Comparison of ENCODE assay signal across 8 cellular contexts in genomic region chr4:139666735-139667266, GRCh38. TPM values are rescaled to one million over a fixed set of nuclear protein-coding genes. Genes with fewer than 3 reads are reported as not detected.
DNase-seq lines count a peak whose midpoint lies in the region; ATAC-seq and TF ChIP-seq lines count a peak whose summit lies in the region.

No MANE protein-coding gene starts in this region.

- peaks cover 7% of the 10 kb centered on the region; the same call in 1 of the 2 replicates for H3K4me1 ChIP-seq in GM23248 (ENCODE audit: insufficient read depth)
- peaks cover 56% of the 10 kb centered on the region for H3K4me1 ChIP-seq in hepatocyte (ENCODE audit: insufficient read depth)
- peaks cover 22 to 46% of the 10 kb centered on the region in 2 donors for H3K4me1 ChIP-seq in gastrocnemius medialis

- WGBS in GM23248 (ENCODE audit: low coverage in 1 of 2, low lambda C conversion rate in 2 of 2, missing lambda C conversion rate in 2 of 2), 2 experiments, result 90 to 96% methylated on average over 11 of the region's 11 CpGs
- WGBS in hepatocyte (ENCODE audit: low lambda C conversion rate, missing lambda C conversion rate), result 35% methylated on average over 11 of the region's 11 CpGs

- peak; percentile 83 to 85 for ATAC-seq in gastrocnemius medialis

- peak overlapping the region; percentile 92 for H3K4me2 ChIP-seq in GM23248 (ENCODE audit: unreplicated experiment)
- peak overlapping the region; percentile 74 for H3K4me2 ChIP-seq in hepatocyte

- no peaks in the 10 kb centered on the region for H3F3A ChIP-seq in GM23248 (ENCODE audit: insufficient read depth)

- H3K9ac ChIP-seq in GM23248, result peak overlapping the region; percentile 81

- TF ChIP-seq POLR2A in gastrocnemius medialis (IDR thresholded peaks at IDR 0.05), result no peak

- no peaks in the 10 kb centered on the region for H3K9me3 ChIP-seq in GM23248 (ENCODE audit: low read depth)
- no peaks in the 10 kb centered on the region for H3K9me3 ChIP-seq in hepatocyte (ENCODE audit: low read depth)
- H3K9me3 ChIP-seq in gastrocnemius medialis, result no peaks in the 10 kb centered on the region

- H3K27ac ChIP-seq in GM23248 (no peak overlapping the region), angular gyrus (ENCODE audit: low read depth, low read length) (peak overlapping the region; percentile 82), hepatocyte (peak overlapping the region; percentile 95), gastrocnemius medialis (peak overlapping the region; percentile 84 to 91 (median 87))

- H3K9me2 ChIP-seq in GM23248 (ENCODE audit: insufficient read depth) (no peaks in the 10 kb centered on the region), hepatocyte (replicated peaks; ENCODE audit: insufficient read depth) (no peaks in the 10 kb centered on the region)

- in situ Hi-C loops in GM23248 (cut with MboI) (no loop called here), gastrocnemius medialis (cut with MboI; ENCODE audit: low sequenced_read_pairs in 4 of 4) (loop anchor here in 2 of 4 donors (10.0 to 25.0 kb wide), 2 partner anchors 68 to 630 kb away; no protein-coding TSS in a partner anchor), GM13976 (cut with MboI; ENCODE audit: low sequenced_read_pairs, unreplicated experiment) (no loop called here)

- H3K36me3 ChIP-seq in GM23248 (ENCODE audit: low read depth) (no peaks in the 10 kb centered on the region), hepatocyte (replicated peaks; ENCODE audit: insufficient read depth, low read depth) (no peaks in the 10 kb centered on the region), gastrocnemius medialis (no peaks in the 10 kb centered on the region)

- intact Hi-C loops in gastrocnemius medialis (cut with DNase I; ENCODE audit: low total_unique reads), result loop anchor here (2.0 to 5.0 kb wide), 2 partner anchors 70 to 488 kb away; partner anchors contain the start of gene MAML3

- H3K4me3 ChIP-seq in GM23248 (peak overlapping the region; percentile 86), hepatocyte (peak overlapping the region; percentile 38), gastrocnemius medialis (peak overlapping the region; percentile 60 to 63 (median 63))

- peak; percentile 32 for DNase-seq in AML-193 (lab: John Stamatoyannopoulos, UW)
- DNase-seq in GM23248, result no peak
- peak; percentile 11 for DNase-seq in NCI-H345 treated with DMSO at 0.1 percent for 48 hours (lab: John Stamatoyannopoulos, UW; ENCODE audit: unreplicated experiment)
- DNase-seq in hepatocyte (ENCODE audit: low spot score), result peak; percentile 77
- peak; percentile 53 to 74 for DNase-seq in gastrocnemius medialis
- DNase-seq in GM13976 (ENCODE audit: low spot score), result no peak
- DNase-seq in activated gamma-delta T cell treated with Interleukin-2 at 50 U/mL for 16 hours, result no peak

- H3K79me2 ChIP-seq in GM23248 (ENCODE audit: insufficient read depth), result no peaks in the 10 kb centered on the region
- peaks cover 47% of the 10 kb centered on the region for H3K79me2 ChIP-seq in hepatocyte

- H3K27me3 ChIP-seq in GM23248 (replicated peaks; ENCODE audit: insufficient read depth), result no peaks in the 10 kb centered on the region
- no peaks in the 10 kb centered on the region for H3K27me3 ChIP-seq in hepatocyte
- H3K27me3 ChIP-seq in gastrocnemius medialis, result no peaks in the 10 kb centered on the region

- H2AFZ ChIP-seq in GM23248 (peak overlapping the region; percentile 94), hepatocyte (peak overlapping the region; percentile 68)

- no peak for TF ChIP-seq CTCF in hepatocyte (IDR thresholded peaks at IDR 0.05; ENCODE audit: poor library complexity)
- TF ChIP-seq CTCF in gastrocnemius medialis (IDR thresholded peaks at IDR 0.05 in 4 of 5, conservative IDR thresholded peaks at IDR 0.05 in 1 of 5), result no peak
- TF ChIP-seq CTCF in GM13976 (IDR thresholded peaks at IDR 0.05; ENCODE audit: borderline replicate concordance, control extremely low read depth, extremely low read depth, insufficient read depth, missing control alignments), result no peak

- H4K20me1 ChIP-seq in GM23248 (ENCODE audit: insufficient read depth) (no peaks in the 10 kb centered on the region), hepatocyte (ENCODE audit: insufficient read depth, poor library complexity, severe bottlenecking) (no peaks in the 10 kb centered on the region)

RNA-seq across cellular contexts. Expression of gene MGST2, which starts 1.2 kb away (rescaled TPM):
- 2.0 and 7.5 TPM in 2 replicates for total RNA-seq in GM23248 (2014; rRNA removed; shearing (Covaris generic))
- polyA plus RNA-seq in GM23248 (2016; fragmentation: Nextera tagmentation; extraction: Ambion mirVana) (17.9 and 18.1 TPM in 2 replicates), hepatocyte (97.9 and 108 TPM in 2 replicates)
- total RNA-seq in hepatocyte (82.4 and 88.5 TPM in 2 replicates), gastrocnemius medialis (10 to 100 TPM; 17.3 to 38.6 (median 30.9) TPM)

Comparison
In these comparisons a context has a peak if more than half of its experiments do, and no peak if none do; other contexts are left out.
1. DNase-seq: peak in AML-193 (2 of 2), NCI-H345 treated with DMSO at 0.1 percent for 48 hours (single experiment), hepatocyte (single experiment) and gastrocnemius medialis (2 of 2); none in GM23248 (single experiment), GM13976 (single experiment) and activated gamma-delta T cell treated with Interleukin-2 at 50 U/mL for 16 hours (single experiment).
2. Peak in every context shown above with its lines, with median percentiles within 50 percentile points of each other: H3K4me3 ChIP-seq.